In genomic region chr20:23937303-23938117, GRCh38 we compare ENCODE assay signal across 8 cellular contexts. TPM values are rescaled to one million over a fixed set of nuclear protein-coding genes. Genes with fewer than 3 reads are reported as not detected.
DNase-seq lines count a peak whose midpoint lies in the region; ATAC-seq, FAIRE-seq and TF ChIP-seq lines count a peak whose summit lies in the region.

No MANE protein-coding gene starts in this region.

- H3K9ac ChIP-seq in NT2/D1 (ENCODE audit: insufficient read length, low read depth) (no peak overlapping the region), neuronal stem cell (ENCODE audit: low read depth, low read length, poor library complexity) (peak overlapping the region; percentile 39)

- intact Hi-C loops in thyroid gland (cut with DNase I), result loop anchor here (2.0 kb wide), 1 partner anchor 59 kb away; no protein-coding TSS in a partner anchor

- no peak overlapping the region for H2AFZ ChIP-seq in neuronal stem cell (ENCODE audit: low read length)

- H3K4ac ChIP-seq in neuronal stem cell (ENCODE audit: low read length), result no peak overlapping the region

- no peaks in the 10 kb centered on the region for H3K79me1 ChIP-seq in neuronal stem cell (ENCODE audit: low read depth, low read length)

- peak; percentile 67 for ATAC-seq in HG03135 (IDR thresholded peaks at IDR 0.05; ENCODE audit: unreplicated experiment)

- H3K4me2 ChIP-seq in neuronal stem cell (ENCODE audit: insufficient read depth, low read length, poor library complexity, severe bottlenecking), result no peak overlapping the region

- no peak overlapping the region for H2BK15ac ChIP-seq in neuronal stem cell (ENCODE audit: low read length)

- FAIRE-seq in GM12891 (lab: Jason Lieb, UNC), result peak; percentile 50

- H2BK12ac ChIP-seq in neuronal stem cell (ENCODE audit: low read length), result no peak overlapping the region

- no CpG with 5 or more reads among the region's 3 CpGs for WGBS in neuronal stem cell (ENCODE audit: extremely low coverage in 2 of 2, insufficient read length in 2 of 2, insufficient replicate concordance in 1 of 2), 2 donors
- 0% methylated on average over 3 of the region's 3 CpGs for WGBS in thyroid gland, 2 donors

- H2AK5ac ChIP-seq in neuronal stem cell (ENCODE audit: low read depth, low read length), result peak overlapping the region; percentile 89

- H2BK5ac ChIP-seq in neuronal stem cell (ENCODE audit: low read length), result no peak overlapping the region

- no peak overlapping the region for H2BK120ac ChIP-seq in neuronal stem cell (ENCODE audit: low read depth, low read length)

- no peak overlapping the region for H3K23ac ChIP-seq in neuronal stem cell (ENCODE audit: low read depth, low read length, poor library complexity)

- peak; percentile 60 to 93 (median 81) for TF ChIP-seq CTCF in thyroid gland (IDR thresholded peaks at IDR 0.05)

- H3K14ac ChIP-seq in neuronal stem cell (ENCODE audit: low read length), result no peak overlapping the region

- in situ Hi-C loops in ACHN (cut with HindIII; ENCODE audit: low pct_ligation_motif_present, low pct_unique_long_range_greater_than_20kb, low sequenced_read_pairs), result no loop called here

- DNase-seq in ACHN (peak; percentile 51), GM12891 (ENCODE audit: insufficient read length, low spot score) (no peak), NT2/D1 (ENCODE audit: low read depth, low spot score) (peak; percentile 48), fibroblast of the conjunctiva (ENCODE audit: low read depth) (peak; percentile 13), neuronal stem cell (ENCODE audit: low spot score) (peak; percentile 56), thyroid gland (peak; percentile 69 to 70)
- DNase-seq in activated T-cell treated with anti-CD3 and anti-CD28 coated beads, Interleukin-2, amount 50 U/mL, for 48 hours, result peak; percentile 58 to 69

- H3K36me3 ChIP-seq in NT2/D1 (ENCODE audit: insufficient read depth, insufficient read length, low read length), result no peaks in the 10 kb centered on the region
- H3K36me3 ChIP-seq in neuronal stem cell (replicated peaks in 1 of 2; ENCODE audit: control insufficient read depth in 2 of 2, insufficient read depth in 2 of 2, low read length in 2 of 2), result no peaks in the 10 kb centered on the region
- H3K36me3 ChIP-seq in thyroid gland, result no peaks in the 10 kb centered on the region

- H3K27me3 ChIP-seq in NT2/D1 (ENCODE audit: insufficient read depth, insufficient read length) (no peaks in the 10 kb centered on the region), neuronal stem cell (ENCODE audit: control insufficient read depth in 3 of 3, insufficient read depth in 3 of 3, low read depth in 1 of 3, low read length in 3 of 3) (no peaks in the 10 kb centered on the region), thyroid gland (no peaks in the 10 kb centered on the region)

- H3K4me3 ChIP-seq in NT2/D1 (ENCODE audit: insufficient read length, low read depth) (no peak overlapping the region), neuronal stem cell (ENCODE audit: low read length in 2 of 2) (no peak overlapping the region), thyroid gland (replicated peaks in 1 of 3) (no peak overlapping the region)

- H4K91ac ChIP-seq in neuronal stem cell (ENCODE audit: low read depth, low read length, poor library complexity), result no peak overlapping the region

- no peak overlapping the region for H4K8ac ChIP-seq in neuronal stem cell (ENCODE audit: low read depth, low read length)

- H3K9me3 ChIP-seq in NT2/D1 (ENCODE audit: insufficient read depth, low read length), result peaks cover 11% of the 10 kb centered on the region; the same call in 1 of the 2 replicates
- no peaks in the 10 kb centered on the region for H3K9me3 ChIP-seq in neuronal stem cell (replicated peaks in 1 of 2; ENCODE audit: control insufficient read depth in 2 of 2, insufficient read depth in 1 of 2, low read depth in 1 of 2, low read length in 2 of 2)
- H3K9me3 ChIP-seq in thyroid gland, result no peaks in the 10 kb centered on the region

- TF ChIP-seq POLR2A in GM12891 (IDR thresholded peaks at IDR 0.05; ENCODE audit: low read depth, low read length), result no peak
- TF ChIP-seq POLR2A in thyroid gland (IDR thresholded peaks at IDR 0.05), result no peak

- H3K4me1 ChIP-seq in NT2/D1 (ENCODE audit: insufficient read depth, insufficient read length) (no peaks in the 10 kb centered on the region), neuronal stem cell (ENCODE audit: control insufficient read depth in 2 of 2, insufficient read depth in 1 of 2, low read depth in 1 of 2, low read length in 2 of 2) (no peaks in the 10 kb centered on the region), thyroid gland (no peaks in the 10 kb centered on the region)

- H3K27ac ChIP-seq in neuronal stem cell (replicated peaks; ENCODE audit: low read length) (no peak overlapping the region), thyroid gland (no peak overlapping the region)

- H3K18ac ChIP-seq in neuronal stem cell (ENCODE audit: low read length), result peak overlapping the region; percentile 67

TF ChIP-seq in GM12891, 5 proteins besides CTCF, POLR2A, EP300 and RAD21:
- TF ChIP-seq POU2F2 (IDR thresholded peaks at IDR 0.05; ENCODE audit: low read depth, low read length) (no peak), PAX5 (IDR thresholded peaks at IDR 0.05; ENCODE audit: insufficient read depth, low read length, severe bottlenecking) (no peak), SPI1 (IDR thresholded peaks at IDR 0.05; ENCODE audit: low read depth, low read length) (no peak), POLR2AphosphoS5 (IDR thresholded peaks at IDR 0.05; ENCODE audit: low read depth, low read length) (no peak), TAF1 (IDR thresholded peaks at IDR 0.05; ENCODE audit: low read depth, low read length) (no peak)

RNA-seq across cellular contexts. Expression of gene GGTLC1, which starts 51.1 kb away (rescaled TPM):
- polyA plus RNA-seq in GM12891 (2012; ENCODE audit: low read depth, missing spikeins), result not detected
- not detected for polyA plus RNA-seq in neuronal stem cell (2013, experiment 1 of 2)
- not detected for polyA plus RNA-seq in neuronal stem cell (2013, experiment 2 of 2)
- 1 to 10 TPM in 3 of 4 donors, not detected in 1; 2.0 to 5.9 (median 4.8) TPM for total RNA-seq in thyroid gland

RNA-seq across cellular contexts. Expression of gene CST5, which starts 58.0 kb away (rescaled TPM):
- not detected for polyA plus RNA-seq in GM12891 (2012; ENCODE audit: low read depth, missing spikeins)
- not detected for polyA plus RNA-seq in neuronal stem cell (2013, experiment 1 of 2)
- polyA plus RNA-seq in neuronal stem cell (2013, experiment 2 of 2), result not detected
- not detected for total RNA-seq in thyroid gland
